16 cellular contexts compared by ENCODE assay signal in genomic region chr1:13760921-13761320, GRCh38.
DNase-seq lines count a peak whose midpoint lies in the region; FAIRE-seq and TF ChIP-seq lines count a peak whose summit lies in the region.
"Had no signal": no experiment of that assay in that cellular context is flagged by ENCODE, and none has a peak within 500 bp of the region (broad histone marks: within the 10 kb centered on the region; RNA-seq: fewer than 3 reads in every experiment).

No MANE protein-coding gene starts in this region.

- H3K9me3 ChIP-seq in PC-9 (ENCODE audit: insufficient read depth, low read depth) (no peaks in the 10 kb centered on the region), keratinocyte (ENCODE audit: control insufficient read depth, low read depth, low read length) (no peaks in the 10 kb centered on the region), trophoblast cell (ENCODE audit: insufficient read depth, low read depth, low read length) (no peaks in the 10 kb centered on the region), BE2C (no peaks in the 10 kb centered on the region)
- H3K9me3 ChIP-seq: gastroesophageal sphincter had no signal

- intact Hi-C loops in PC-9 (cut with micrococcal nuclease; ENCODE audit: unreplicated experiment) = no loop called here

- H3K27me3 ChIP-seq in PC-9 (ENCODE audit: insufficient read depth, low read depth) (no peaks in the 10 kb centered on the region), keratinocyte (ENCODE audit: control insufficient read depth, extremely low read depth, insufficient read depth, low read length) (no peaks in the 10 kb centered on the region), trophoblast cell (ENCODE audit: insufficient read depth, low read length) (no peaks in the 10 kb centered on the region), BE2C (no peaks in the 10 kb centered on the region)
- H3K27me3 ChIP-seq: gastroesophageal sphincter had no signal

- peak overlapping the region in 1 of 4 donors; percentile 29 for H3K4me3 Mint-ChIP-seq in IgD-negative memory B cell

- H2AK5ac ChIP-seq in trophoblast cell (ENCODE audit: low read length) = no peak overlapping the region

- H3K27ac ChIP-seq in PC-9 = no peak overlapping the region
- H3K27ac ChIP-seq in keratinocyte (ENCODE audit: control insufficient read depth, insufficient read depth, low read length) = no peak overlapping the region
- H3K27ac ChIP-seq in trophoblast cell (ENCODE audit: low read depth, low read length) = no peak overlapping the region
- H3K27ac ChIP-seq: gastroesophageal sphincter, skin epidermis had no signal

- no TSS peak for BruUV-seq in PC-9 (replicated peaks; lab: Mats Ljungman, UMichigan)

- peaks cover 4% of the 10 kb centered on the region for H3K9me1 ChIP-seq in keratinocyte (ENCODE audit: control insufficient read depth, extremely low read depth, insufficient read depth, low read length)

- peaks cover 2% of the 10 kb centered on the region for H3K36me3 Mint-ChIP-seq in IgD-negative memory B cell
- H3K36me3 Mint-ChIP-seq: immature natural killer cell had no signal

- no peak overlapping the region for H3K14ac ChIP-seq in trophoblast cell (ENCODE audit: low read length)

- no peak overlapping the region for H3K4me3 ChIP-seq in PC-9
- H3K4me3 ChIP-seq in keratinocyte (ENCODE audit: control insufficient read depth in 2 of 3, extremely low read depth in 1 of 3, insufficient read depth in 2 of 3, low read depth in 1 of 3, low read length in 3 of 3) = no peak overlapping the region
- H3K4me3 ChIP-seq in trophoblast cell (ENCODE audit: low read depth, low read length) = no peak overlapping the region
- no peak overlapping the region for H3K4me3 ChIP-seq in BE2C (ENCODE audit: low read depth, low read length)
- H3K4me3 ChIP-seq: gastroesophageal sphincter, skin epidermis had no signal

- H3F3A ChIP-seq in PC-9 (ENCODE audit: insufficient read depth, low read depth) = peaks cover 25% of the 10 kb centered on the region

- TF ChIP-seq CTCF in PC-9 (conservative IDR thresholded peaks at IDR 0.05) (no peak), keratinocyte (optimal IDR thresholded peaks at IDR 0.05 in 1 of 3, IDR thresholded peaks at IDR 0.05 in 1 of 3, conservative IDR thresholded peaks at IDR 0.05 in 1 of 3; ENCODE audit: extremely low read depth in 1 of 3, insufficient read depth in 2 of 3, low read length in 3 of 3) (no peak), BE2C (IDR thresholded peaks at IDR 0.05; ENCODE audit: low read depth, low read length) (no peak)

- POLR2A ChIA-PET in PC-9 (lab: Charles Lee; ENCODE audit: unreplicated experiment) = interaction anchor here (0.9 kb wide), 1 partner anchor 1652 kb away, joined by 4 read pairs; no protein-coding TSS in a partner anchor

- DNase-seq in PC-9 = peak in 1 of 2 experiments; percentile 63
- no peak for DNase-seq in keratinocyte (ENCODE audit: low read depth, low spot score)
- no peak for DNase-seq in trophoblast cell
- DNase-seq in MV-4-11 (lab: John Stamatoyannopoulos, UW) = no peak
- DNase-seq in putamen (ENCODE audit: low spot score) = no peak
- no peak for DNase-seq in stimulated activated CD8-positive, alpha-beta memory T cell treated with anti-CD3 and anti-CD28 coated beads, Interleukin-4, amount 100 ng/mL, for 48 hours
- DNase-seq in BE2C = no peak
- DNase-seq: activated CD8-positive, alpha-beta memory T cell treated with anti-CD3 and anti-CD28 coated beads for 24 hours; immature natural killer cell; NCI-H2029 treated with DMSO at 0.1 percent for 48 hours; NCI-H82; SW 1271 had no signal

- no peak overlapping the region for H4K8ac ChIP-seq in trophoblast cell (ENCODE audit: low read depth, low read length)

- peak; percentile 36 for FAIRE-seq in keratinocyte (lab: Jason Lieb, UNC)
- FAIRE-seq: endothelial cell of umbilical vein had no signal

- H3K27ac Mint-ChIP-seq in IgD-negative memory B cell = peak overlapping the region; percentile 21 to 76 (median 61)

- H3K4me1 Mint-ChIP-seq in IgD-negative memory B cell = peaks cover 64 to 78% (median 77%) of the 10 kb centered on the region in 3 donors

- no peaks in the 10 kb centered on the region for H3K9me3 Mint-ChIP-seq in IgD-negative memory B cell
- H3K9me3 Mint-ChIP-seq: immature natural killer cell had no signal

- peaks cover 87% of the 10 kb centered on the region for H3K79me2 ChIP-seq in PC-9 (ENCODE audit: low read depth)
- H3K79me2 ChIP-seq in keratinocyte (ENCODE audit: control insufficient read depth, insufficient read depth, low read length) = peaks cover 95% of the 10 kb centered on the region
- H3K79me2 ChIP-seq in trophoblast cell (ENCODE audit: control insufficient read depth, insufficient read depth, low read length, poor library complexity) = peaks cover 10% of the 10 kb centered on the region

- H3K23ac ChIP-seq in trophoblast cell (ENCODE audit: low read length) = no peak overlapping the region

- H3K4me2 ChIP-seq in PC-9 (0 out of 2 replicates have a peak overlapping the region, but pooled peaks have one; percentile 96), keratinocyte (ENCODE audit: control insufficient read depth, extremely low read depth, insufficient read depth, low read depth, low read length) (peak overlapping the region; percentile 42), trophoblast cell (ENCODE audit: low read length) (no peak overlapping the region)

- H3K27me3 Mint-ChIP-seq in IgD-negative memory B cell = no peaks in the 10 kb centered on the region

- CTCF ChIA-PET in PC-9 (lab: Charles Lee) = interaction anchor here (0.7 kb wide), 1 partner anchor 63 kb away, joined by 4 read pairs; no protein-coding TSS in a partner anchor

- H2BK12ac ChIP-seq in trophoblast cell (ENCODE audit: low read length) = no peak overlapping the region

- H3K9ac ChIP-seq in keratinocyte (ENCODE audit: control insufficient read depth, extremely low read depth, insufficient read depth, low read length) (no peak overlapping the region), trophoblast cell (ENCODE audit: low read length) (no peak overlapping the region)

- H2AFZ ChIP-seq in PC-9 (no peak overlapping the region), keratinocyte (ENCODE audit: control insufficient read depth, low read length) (no peak overlapping the region), trophoblast cell (ENCODE audit: insufficient read depth, low read length, poor library complexity) (no peak overlapping the region)

- WGBS in trophoblast cell (ENCODE audit: extremely low coverage, insufficient coverage, insufficient read length) = no CpG with 5 or more reads among the region's 5 CpGs

- H3K79me1 ChIP-seq in trophoblast cell (ENCODE audit: low read length) = peaks cover 2% of the 10 kb centered on the region

- no peak overlapping the region for H4K12ac ChIP-seq in trophoblast cell (ENCODE audit: low read depth, low read length)

- no peak overlapping the region for H4K91ac ChIP-seq in trophoblast cell (ENCODE audit: low read depth, low read length)

- no peak overlapping the region for H2BK5ac ChIP-seq in trophoblast cell (ENCODE audit: low read depth, low read length, poor library complexity)

- H2BK120ac ChIP-seq in trophoblast cell (ENCODE audit: insufficient read depth, low read length, poor library complexity) = no peak overlapping the region

- no peak overlapping the region for H3K18ac ChIP-seq in trophoblast cell (ENCODE audit: low read length)

- H4K20me1 ChIP-seq in PC-9 (ENCODE audit: insufficient read depth) = no peaks in the 10 kb centered on the region; the same call in 1 of the 2 replicates
- peaks cover 10% of the 10 kb centered on the region for H4K20me1 ChIP-seq in keratinocyte (ENCODE audit: control insufficient read depth, extremely low read depth, insufficient read depth, low read length)

- dilution Hi-C loops in keratinocyte (cut with MboI; ENCODE audit: extremely low pct_ligation_motif_present, low sequenced_read_pairs) = no loop called here

- peak overlapping the region; percentile 93 for H3K4ac ChIP-seq in trophoblast cell (ENCODE audit: low read depth, low read length)

- H3K36me3 ChIP-seq in PC-9 (ENCODE audit: low read depth) (no peaks in the 10 kb centered on the region), keratinocyte (ENCODE audit: control insufficient read depth in 2 of 2, extremely low read depth in 1 of 2, insufficient read depth in 2 of 2, low read length in 2 of 2) (peaks cover 0 to 1% of the 10 kb centered on the region in 2 experiments), trophoblast cell (ENCODE audit: control insufficient read depth in 1 of 2, insufficient read depth in 2 of 2, low read length in 2 of 2) (no peaks in the 10 kb centered on the region), BE2C (no peaks in the 10 kb centered on the region)
- H3K36me3 ChIP-seq: gastroesophageal sphincter had no signal

- no peaks in the 10 kb centered on the region for H3K9me2 ChIP-seq in PC-9 (ENCODE audit: insufficient read depth)

- H3K4me1 ChIP-seq in PC-9 (replicated peaks; ENCODE audit: insufficient read depth) = peaks cover 50% of the 10 kb centered on the region
- H3K4me1 ChIP-seq in keratinocyte (ENCODE audit: control insufficient read depth, extremely low read depth, insufficient read depth, low read length) = peaks cover 53% of the 10 kb centered on the region
- peaks cover 6 to 19% of the 10 kb centered on the region in 2 experiments for H3K4me1 ChIP-seq in trophoblast cell (ENCODE audit: control insufficient read depth in 1 of 2, insufficient read depth in 2 of 2, low read length in 2 of 2)
- no peaks in the 10 kb centered on the region for H3K4me1 ChIP-seq in BE2C
